ENCODE assay signal across 29 cellular contexts in genomic region chr10:62873866-62874265, GRCh38. TPM values are rescaled to one million over a fixed set of nuclear protein-coding genes. Genes with fewer than 3 reads are reported as not detected.
"Had no signal": no experiment of that assay in that cellular context is flagged by ENCODE, and none has a peak within 500 bp of the region (broad histone marks: within the 10 kb centered on the region; RNA-seq: fewer than 3 reads in every experiment).

No MANE protein-coding gene starts in this region.

- DNase-seq: activated B cell treated with CpG ODN at 0.5 μM for 24 hours; activated CD4-positive, alpha-beta T cell treated with anti-CD3 and anti-CD28 coated beads for 4 hours; activated CD4-positive, alpha-beta T cell treated with anti-CD3 and anti-CD28 coated beads, Interleukin-2, amount 50 U/mL, for 4 hours; activated CD4-positive, CD25-positive, alpha-beta regulatory T cell treated with anti-CD3 and anti-CD28 coated beads, Interleukin-2, amount 50 U/mL, for 72 hours; activated CD8-positive, alpha-beta memory T cell treated with anti-CD3 and anti-CD28 coated beads, Interleukin-2, amount 10 ng/mL, durations not matched to agents 7 days and 5 days; activated CD8-positive, alpha-beta memory T cell treated with anti-CD3 and anti-CD28 coated beads, Interleukin-2, amount 50 U/mL, for 48 hours; activated gamma-delta T cell; activated naive CD4-positive, alpha-beta T cell treated with anti-CD3 and anti-CD28 coated beads for 36 hours; activated naive CD8-positive, alpha-beta T cell treated with anti-CD3 and anti-CD28 coated beads, Interleukin-2, amount 50 U/mL, for 24 hours; activated T-cell treated with anti-CD3 and anti-CD28 coated beads, Interleukin-2, amount 50 U/mL, for 1 hour; anterior cingulate cortex; Kasumi-1; KG1; MG63; NCI-H1048; NCI-H1105 treated with DMSO at 0.1 percent for 48 hours; NCI-H1436; NCI-H1694; NCI-H1930; NCI-H2081 treated with DMSO at 0.1 percent for 48 hours; NCI-H345; NCI-H524 treated with DMSO at 0.1 percent for 48 hours; SHP77; SK-N-SH; T-helper 9 cell had no signal

- H3K36me3 Mint-ChIP-seq: brain had no signal

- H3K27me3 Mint-ChIP-seq: brain had no signal

- H3K9me3 Mint-ChIP-seq: activated B cell treated with CpG ODN at 0.5 μM for 24 hours; activated naive CD4-positive, alpha-beta T cell treated with anti-CD3 and anti-CD28 coated beads for 36 hours; activated naive CD8-positive, alpha-beta T cell treated with anti-CD3 and anti-CD28 coated beads, Interleukin-2, amount 50 U/mL, for 24 hours; brain; T-helper 1 cell treated with Interleukin-12 subunit alpha and Interleukin-12 subunit beta and Interleukin-4 antibody, amounts not matched to agents 30 μg/mL and 1 μg/mL, for 36 hours had no signal

- H3K4me1 Mint-ChIP-seq: activated B cell treated with CpG ODN at 0.5 μM for 24 hours, brain had no signal

- H3K4me3 Mint-ChIP-seq: activated B cell treated with CpG ODN at 0.5 μM for 24 hours; activated CD8-positive, alpha-beta memory T cell treated with anti-CD3 and anti-CD28 coated beads, Interleukin-2, amount 10 ng/mL, durations not matched to agents 7 days and 5 days; activated naive CD4-positive, alpha-beta T cell treated with anti-CD3 and anti-CD28 coated beads for 36 hours; activated naive CD8-positive, alpha-beta T cell; activated naive CD8-positive, alpha-beta T cell treated with anti-CD3 and anti-CD28 coated beads, Interleukin-2, amount 50 U/mL, for 24 hours; brain; T-helper 1 cell treated with Interleukin-12 subunit alpha and Interleukin-12 subunit beta and Interleukin-4 antibody, amounts not matched to agents 30 μg/mL and 1 μg/mL, for 36 hours had no signal

- H3K27ac Mint-ChIP-seq: activated B cell treated with CpG ODN at 0.5 μM for 24 hours; activated CD8-positive, alpha-beta memory T cell treated with anti-CD3 and anti-CD28 coated beads, Interleukin-2, amount 10 ng/mL, durations not matched to agents 7 days and 5 days; activated naive CD4-positive, alpha-beta T cell treated with anti-CD3 and anti-CD28 coated beads for 36 hours; activated naive CD8-positive, alpha-beta T cell treated with anti-CD3 and anti-CD28 coated beads, Interleukin-2, amount 50 U/mL, for 24 hours; brain; T-helper 1 cell treated with Interleukin-12 subunit alpha and Interleukin-12 subunit beta and Interleukin-4 antibody, amounts not matched to agents 30 μg/mL and 1 μg/mL, for 36 hours had no signal

RNA-seq across cellular contexts. Expression of gene EGR2, which starts 57.7 kb away (rescaled TPM):
- total RNA-seq: SJSA1 had no signal
